1 cellular context compared by ENCODE assay signal in the genomic region with DNA sequence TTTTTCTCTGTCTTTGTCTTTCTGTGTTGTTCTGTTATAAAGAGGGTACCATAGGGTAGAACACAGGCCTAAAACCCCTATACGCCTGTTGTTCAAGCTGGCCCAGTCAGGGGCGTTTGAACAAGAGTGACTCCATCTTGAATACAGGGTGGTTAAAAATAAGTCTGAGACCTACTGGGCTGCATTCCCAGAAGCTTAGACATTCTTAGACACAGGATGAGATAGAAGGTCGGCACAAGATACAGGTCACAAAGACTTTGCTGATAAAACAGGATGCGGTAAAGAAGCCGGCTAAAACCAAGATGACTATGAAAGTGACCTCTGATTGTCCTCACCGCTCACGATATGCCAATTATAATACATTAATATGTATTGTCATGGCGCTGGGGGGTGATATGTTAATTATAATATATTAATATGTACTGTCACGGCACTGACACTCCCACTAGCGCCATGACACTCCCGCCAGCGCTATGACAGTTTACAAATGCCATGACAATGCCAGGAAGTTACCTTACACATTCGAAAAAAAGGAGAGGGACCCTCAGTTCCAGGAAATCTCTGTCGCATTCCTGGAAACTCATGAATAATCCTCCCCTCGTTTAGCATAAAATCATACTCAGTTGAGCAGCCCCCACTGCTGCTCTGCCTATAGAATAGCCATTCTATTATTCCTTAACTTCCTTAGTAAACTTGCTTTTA.
A peak's percentile ranks its signal among the peaks of the same experiment; 100 is the strongest.
TF ChIP-seq lines count a peak whose summit lies in the region.

No MANE protein-coding gene starts in this region.

TF ChIP-seq in K562, 482 proteins besides CTCF, POLR2A, EP300 and RAD21 (continued from another document and continues in another):
- TF ChIP-seq, protein P1, sequence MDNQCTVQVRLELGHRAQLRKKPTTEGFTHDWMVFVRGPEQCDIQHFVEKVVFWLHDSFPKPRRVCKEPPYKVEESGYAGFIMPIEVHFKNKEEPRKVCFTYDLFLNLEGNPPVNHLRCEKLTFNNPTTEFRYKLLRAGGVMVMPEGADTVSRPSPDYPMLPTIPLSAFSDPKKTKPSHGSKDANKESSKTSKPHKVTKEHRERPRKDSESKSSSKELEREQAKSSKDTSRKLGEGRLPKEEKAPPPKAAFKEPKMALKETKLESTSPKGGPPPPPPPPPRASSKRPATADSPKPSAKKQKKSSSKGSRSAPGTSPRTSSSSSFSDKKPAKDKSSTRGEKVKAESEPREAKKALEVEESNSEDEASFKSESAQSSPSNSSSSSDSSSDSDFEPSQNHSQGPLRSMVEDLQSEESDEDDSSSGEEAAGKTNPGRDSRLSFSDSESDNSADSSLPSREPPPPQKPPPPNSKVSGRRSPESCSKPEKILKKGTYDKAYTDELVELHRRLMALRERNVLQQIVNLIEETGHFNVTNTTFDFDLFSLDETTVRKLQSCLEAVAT (IDR thresholded peaks at IDR 0.05), result no peak
- no peak for TF ChIP-seq TAL1 (IDR thresholded peaks at IDR 0.05)
- TF ChIP-seq GATAD2B (IDR thresholded peaks at IDR 0.05; ENCODE audit: borderline replicate concordance), result no peak
- no peak for TF ChIP-seq TRIM24 (IDR thresholded peaks at IDR 0.05)
- TF ChIP-seq DIDO1 (tag; IDR thresholded peaks at IDR 0.05; ENCODE audit: low read depth), result peak; percentile 99
- no peak for TF ChIP-seq ATF7 (IDR thresholded peaks at IDR 0.05)
- TF ChIP-seq BHLHE40 (IDR thresholded peaks at IDR 0.05; ENCODE audit: low read length), result no peak
- TF ChIP-seq, protein P2, sequence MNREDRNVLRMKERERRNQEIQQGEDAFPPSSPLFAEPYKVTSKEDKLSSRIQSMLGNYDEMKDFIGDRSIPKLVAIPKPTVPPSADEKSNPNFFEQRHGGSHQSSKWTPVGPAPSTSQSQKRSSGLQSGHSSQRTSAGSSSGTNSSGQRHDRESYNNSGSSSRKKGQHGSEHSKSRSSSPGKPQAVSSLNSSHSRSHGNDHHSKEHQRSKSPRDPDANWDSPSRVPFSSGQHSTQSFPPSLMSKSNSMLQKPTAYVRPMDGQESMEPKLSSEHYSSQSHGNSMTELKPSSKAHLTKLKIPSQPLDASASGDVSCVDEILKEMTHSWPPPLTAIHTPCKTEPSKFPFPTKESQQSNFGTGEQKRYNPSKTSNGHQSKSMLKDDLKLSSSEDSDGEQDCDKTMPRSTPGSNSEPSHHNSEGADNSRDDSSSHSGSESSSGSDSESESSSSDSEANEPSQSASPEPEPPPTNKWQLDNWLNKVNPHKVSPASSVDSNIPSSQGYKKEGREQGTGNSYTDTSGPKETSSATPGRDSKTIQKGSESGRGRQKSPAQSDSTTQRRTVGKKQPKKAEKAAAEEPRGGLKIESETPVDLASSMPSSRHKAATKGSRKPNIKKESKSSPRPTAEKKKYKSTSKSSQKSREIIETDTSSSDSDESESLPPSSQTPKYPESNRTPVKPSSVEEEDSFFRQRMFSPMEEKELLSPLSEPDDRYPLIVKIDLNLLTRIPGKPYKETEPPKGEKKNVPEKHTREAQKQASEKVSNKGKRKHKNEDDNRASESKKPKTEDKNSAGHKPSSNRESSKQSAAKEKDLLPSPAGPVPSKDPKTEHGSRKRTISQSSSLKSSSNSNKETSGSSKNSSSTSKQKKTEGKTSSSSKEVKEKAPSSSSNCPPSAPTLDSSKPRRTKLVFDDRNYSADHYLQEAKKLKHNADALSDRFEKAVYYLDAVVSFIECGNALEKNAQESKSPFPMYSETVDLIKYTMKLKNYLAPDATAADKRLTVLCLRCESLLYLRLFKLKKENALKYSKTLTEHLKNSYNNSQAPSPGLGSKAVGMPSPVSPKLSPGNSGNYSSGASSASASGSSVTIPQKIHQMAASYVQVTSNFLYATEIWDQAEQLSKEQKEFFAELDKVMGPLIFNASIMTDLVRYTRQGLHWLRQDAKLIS (CRISPR knock-in tag; IDR thresholded peaks at IDR 0.05), result no peak
- TF ChIP-seq POLR3A (IDR thresholded peaks at IDR 0.05; ENCODE audit: borderline replicate concordance, extremely low read depth, insufficient read depth, insufficient read length), result no peak
- peak; percentile 100 for TF ChIP-seq BACH1 (tag; IDR thresholded peaks at IDR 0.05)
- TF ChIP-seq ETS2 (tag; IDR thresholded peaks at IDR 0.05; ENCODE audit: borderline replicate concordance, poor library complexity, severe bottlenecking), result peak; percentile 83
- TF ChIP-seq CBX2 (IDR thresholded peaks at IDR 0.05; ENCODE audit: insufficient read depth, low read length, poor library complexity, severe bottlenecking), result no peak
- no peak for TF ChIP-seq CCAR2 (IDR thresholded peaks at IDR 0.05; ENCODE audit: low read depth, low read length)
- TF ChIP-seq, protein P3, sequence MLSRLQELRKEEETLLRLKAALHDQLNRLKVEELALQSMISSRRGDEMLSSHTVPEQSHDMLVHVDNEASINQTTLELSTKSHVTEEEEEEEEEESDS (CRISPR knock-in tag; IDR thresholded peaks at IDR 0.05), result peak; percentile 82
- no peak for TF ChIP-seq POLR3G (IDR thresholded peaks at IDR 0.05; ENCODE audit: extremely low read depth, insufficient read length, insufficient replicate concordance)
- TF ChIP-seq IFI16 (CRISPR knock-in tag; IDR thresholded peaks at IDR 0.05), result peak; percentile 98
- no peak for TF ChIP-seq ARHGAP35 (IDR thresholded peaks at IDR 0.05; ENCODE audit: partially characterized antibody)
- TF ChIP-seq, protein P4, sequence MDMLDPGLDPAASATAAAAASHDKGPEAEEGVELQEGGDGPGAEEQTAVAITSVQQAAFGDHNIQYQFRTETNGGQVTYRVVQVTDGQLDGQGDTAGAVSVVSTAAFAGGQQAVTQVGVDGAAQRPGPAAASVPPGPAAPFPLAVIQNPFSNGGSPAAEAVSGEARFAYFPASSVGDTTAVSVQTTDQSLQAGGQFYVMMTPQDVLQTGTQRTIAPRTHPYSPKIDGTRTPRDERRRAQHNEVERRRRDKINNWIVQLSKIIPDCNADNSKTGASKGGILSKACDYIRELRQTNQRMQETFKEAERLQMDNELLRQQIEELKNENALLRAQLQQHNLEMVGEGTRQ (CRISPR knock-in tag; IDR thresholded peaks at IDR 0.05), result no peak
- TF ChIP-seq EWSR1 (IDR thresholded peaks at IDR 0.05; ENCODE audit: borderline replicate concordance, low read depth, partially characterized antibody), result no peak
- TF ChIP-seq, protein P5, sequence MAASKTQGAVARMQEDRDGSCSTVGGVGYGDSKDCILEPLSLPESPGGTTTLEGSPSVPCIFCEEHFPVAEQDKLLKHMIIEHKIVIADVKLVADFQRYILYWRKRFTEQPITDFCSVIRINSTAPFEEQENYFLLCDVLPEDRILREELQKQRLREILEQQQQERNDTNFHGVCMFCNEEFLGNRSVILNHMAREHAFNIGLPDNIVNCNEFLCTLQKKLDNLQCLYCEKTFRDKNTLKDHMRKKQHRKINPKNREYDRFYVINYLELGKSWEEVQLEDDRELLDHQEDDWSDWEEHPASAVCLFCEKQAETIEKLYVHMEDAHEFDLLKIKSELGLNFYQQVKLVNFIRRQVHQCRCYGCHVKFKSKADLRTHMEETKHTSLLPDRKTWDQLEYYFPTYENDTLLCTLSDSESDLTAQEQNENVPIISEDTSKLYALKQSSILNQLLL (CRISPR knock-in tag; IDR thresholded peaks at IDR 0.05; ENCODE audit: borderline replicate concordance), result no peak
- peak; percentile 100 for TF ChIP-seq SMAD4 (CRISPR knock-in tag; conservative IDR thresholded peaks at IDR 0.05)
- TF ChIP-seq MTF1 (CRISPR knock-in tag; IDR thresholded peaks at IDR 0.05; ENCODE audit: borderline replicate concordance), result peak; percentile 95; the same call in 1 of the 2 replicates
- TF ChIP-seq XRCC4 (IDR thresholded peaks at IDR 0.05; ENCODE audit: extremely low read depth, insufficient read depth, insufficient read length), result no peak
- TF ChIP-seq RAD51 (IDR thresholded peaks at IDR 0.05; ENCODE audit: borderline replicate concordance, low read depth), result no peak
- peak; percentile 99 for TF ChIP-seq ZNF780A (CRISPR knock-in tag; IDR thresholded peaks at IDR 0.05)
- TF ChIP-seq YY1 (IDR thresholded peaks at IDR 0.05; ENCODE audit: borderline replicate concordance in 1 of 3, control insufficient read depth in 1 of 3, extremely low read depth in 1 of 3, insufficient read depth in 3 of 3, insufficient read length in 1 of 3, insufficient replicate concordance in 2 of 3, low read depth in 1 of 3, low read length in 2 of 3), result no peak
- peak; percentile 85; the same call in 1 of the 2 replicates for TF ChIP-seq ESRRA (IDR thresholded peaks at IDR 0.05; ENCODE audit: borderline replicate concordance, low read depth)
- TF ChIP-seq PTRF (tag; IDR thresholded peaks at IDR 0.05), result peak; percentile 98
- peak; percentile 100 for TF ChIP-seq HDAC8 (tag; IDR thresholded peaks at IDR 0.05)
- TF ChIP-seq ZNF561 (CRISPR knock-in tag; conservative IDR thresholded peaks at IDR 0.05), result peak; percentile 99
- peak; percentile 97 for TF ChIP-seq PHTF2 (CRISPR knock-in tag; IDR thresholded peaks at IDR 0.05)
- TF ChIP-seq ZNF232 (CRISPR knock-in tag; IDR thresholded peaks at IDR 0.05), result no peak
- TF ChIP-seq, protein P6, sequence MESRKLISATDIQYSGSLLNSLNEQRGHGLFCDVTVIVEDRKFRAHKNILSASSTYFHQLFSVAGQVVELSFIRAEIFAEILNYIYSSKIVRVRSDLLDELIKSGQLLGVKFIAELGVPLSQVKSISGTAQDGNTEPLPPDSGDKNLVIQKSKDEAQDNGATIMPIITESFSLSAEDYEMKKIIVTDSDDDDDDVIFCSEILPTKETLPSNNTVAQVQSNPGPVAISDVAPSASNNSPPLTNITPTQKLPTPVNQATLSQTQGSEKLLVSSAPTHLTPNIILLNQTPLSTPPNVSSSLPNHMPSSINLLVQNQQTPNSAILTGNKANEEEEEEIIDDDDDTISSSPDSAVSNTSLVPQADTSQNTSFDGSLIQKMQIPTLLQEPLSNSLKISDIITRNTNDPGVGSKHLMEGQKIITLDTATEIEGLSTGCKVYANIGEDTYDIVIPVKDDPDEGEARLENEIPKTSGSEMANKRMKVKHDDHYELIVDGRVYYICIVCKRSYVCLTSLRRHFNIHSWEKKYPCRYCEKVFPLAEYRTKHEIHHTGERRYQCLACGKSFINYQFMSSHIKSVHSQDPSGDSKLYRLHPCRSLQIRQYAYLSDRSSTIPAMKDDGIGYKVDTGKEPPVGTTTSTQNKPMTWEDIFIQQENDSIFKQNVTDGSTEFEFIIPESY (CRISPR knock-in tag; IDR thresholded peaks at IDR 0.05), result no peak
- no peak for TF ChIP-seq RBM39 (optimal IDR thresholded peaks at IDR 0.05; ENCODE audit: low read depth, low read length)
- peak in 1 of 2 experiments; percentile 100; a peak in 2 of 4 replicates for TF ChIP-seq TEAD1 (CRISPR knock-in tag; IDR thresholded peaks at IDR 0.05)
- no peak for TF ChIP-seq NR2C1 (IDR thresholded peaks at IDR 0.05)
- peak; percentile 96 for TF ChIP-seq NR2C1 (tag; IDR thresholded peaks at IDR 0.05)
- TF ChIP-seq, protein P7, sequence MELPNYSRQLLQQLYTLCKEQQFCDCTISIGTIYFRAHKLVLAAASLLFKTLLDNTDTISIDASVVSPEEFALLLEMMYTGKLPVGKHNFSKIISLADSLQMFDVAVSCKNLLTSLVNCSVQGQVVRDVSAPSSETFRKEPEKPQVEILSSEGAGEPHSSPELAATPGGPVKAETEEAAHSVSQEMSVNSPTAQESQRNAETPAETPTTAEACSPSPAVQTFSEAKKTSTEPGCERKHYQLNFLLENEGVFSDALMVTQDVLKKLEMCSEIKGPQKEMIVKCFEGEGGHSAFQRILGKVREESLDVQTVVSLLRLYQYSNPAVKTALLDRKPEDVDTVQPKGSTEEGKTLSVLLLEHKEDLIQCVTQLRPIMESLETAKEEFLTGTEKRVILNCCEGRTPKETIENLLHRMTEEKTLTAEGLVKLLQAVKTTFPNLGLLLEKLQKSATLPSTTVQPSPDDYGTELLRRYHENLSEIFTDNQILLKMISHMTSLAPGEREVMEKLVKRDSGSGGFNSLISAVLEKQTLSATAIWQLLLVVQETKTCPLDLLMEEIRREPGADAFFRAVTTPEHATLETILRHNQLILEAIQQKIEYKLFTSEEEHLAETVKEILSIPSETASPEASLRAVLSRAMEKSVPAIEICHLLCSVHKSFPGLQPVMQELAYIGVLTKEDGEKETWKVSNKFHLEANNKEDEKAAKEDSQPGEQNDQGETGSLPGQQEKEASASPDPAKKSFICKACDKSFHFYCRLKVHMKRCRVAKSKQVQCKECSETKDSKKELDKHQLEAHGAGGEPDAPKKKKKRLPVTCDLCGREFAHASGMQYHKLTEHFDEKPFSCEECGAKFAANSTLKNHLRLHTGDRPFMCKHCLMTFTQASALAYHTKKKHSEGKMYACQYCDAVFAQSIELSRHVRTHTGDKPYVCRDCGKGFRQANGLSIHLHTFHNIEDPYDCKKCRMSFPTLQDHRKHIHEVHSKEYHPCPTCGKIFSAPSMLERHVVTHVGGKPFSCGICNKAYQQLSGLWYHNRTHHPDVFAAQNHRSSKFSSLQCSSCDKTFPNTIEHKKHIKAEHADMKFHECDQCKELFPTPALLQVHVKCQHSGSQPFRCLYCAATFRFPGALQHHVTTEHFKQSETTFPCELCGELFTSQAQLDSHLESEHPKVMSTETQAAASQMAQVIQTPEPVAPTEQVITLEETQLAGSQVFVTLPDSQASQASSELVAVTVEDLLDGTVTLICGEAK (IDR thresholded peaks at IDR 0.05), result no peak
- TF ChIP-seq, protein P7 (CRISPR knock-in tag; IDR thresholded peaks at IDR 0.05), result no peak
- TF ChIP-seq RBM22 (IDR thresholded peaks at IDR 0.05; ENCODE audit: low read depth, low read length, poor library complexity, severe bottlenecking), result no peak
